ENCODE assay signal across 8 cellular contexts in the genomic region with DNA sequence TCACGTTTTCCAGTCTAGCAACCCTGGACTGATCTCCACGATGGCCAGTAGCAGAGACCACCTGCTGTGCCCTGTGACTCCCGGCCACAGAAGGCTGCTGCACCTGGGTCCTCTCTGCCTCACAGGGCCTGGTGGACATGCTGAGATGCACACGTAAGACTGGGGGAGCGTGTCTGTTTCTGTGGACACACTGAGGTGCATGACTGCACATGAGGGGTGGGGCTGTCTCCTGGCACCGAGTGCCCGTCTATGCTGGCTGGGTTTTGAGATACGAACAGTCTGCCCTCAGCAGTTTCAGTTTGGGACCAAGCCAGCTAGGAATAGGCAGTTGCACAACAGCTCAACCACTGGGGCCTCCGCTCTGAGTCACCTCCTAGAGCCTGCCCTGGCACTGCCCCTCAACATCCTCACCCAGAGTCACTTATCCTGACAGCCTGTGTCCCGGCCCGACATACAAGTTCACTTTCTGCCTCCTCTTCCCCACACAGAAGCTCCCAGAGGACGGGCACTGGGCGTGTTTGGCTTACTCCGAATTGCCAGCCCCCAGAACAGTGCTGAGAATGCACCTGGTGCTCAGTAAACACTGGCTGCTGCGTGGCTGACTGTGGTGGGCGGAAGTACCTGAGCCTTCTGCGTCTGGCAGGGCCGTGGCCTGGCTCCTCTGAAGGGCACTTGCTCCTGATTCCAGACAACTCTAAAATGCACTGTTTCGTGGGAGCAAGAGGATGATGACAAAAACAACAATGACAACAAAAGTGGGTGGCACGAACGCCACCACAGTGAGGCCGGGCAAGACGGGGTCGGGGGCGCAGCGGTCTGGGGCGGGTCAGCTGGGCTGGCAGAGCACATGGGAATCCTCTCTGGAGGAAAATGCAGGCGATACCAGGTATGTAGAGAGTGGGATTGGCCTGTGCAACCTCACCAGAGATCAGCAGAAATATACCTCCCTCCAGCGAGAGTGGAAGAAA. TPM values are rescaled to one million over a fixed set of nuclear protein-coding genes. Genes with fewer than 3 reads are reported as not detected.
DNase-seq lines count a peak whose midpoint lies in the region; ATAC-seq and TF ChIP-seq lines count a peak whose summit lies in the region.

No MANE protein-coding gene starts in this region.

- H3K27ac ChIP-seq in ascending aorta, result no peak overlapping the region

- no peaks in the 10 kb centered on the region for H3K36me3 ChIP-seq in ascending aorta

- DNase-seq in AG09309 (ENCODE audit: low read depth) (peak; percentile 53), LoVo (ENCODE audit: low spot score) (peak; percentile 67), ascending aorta (ENCODE audit: low spot score in 2 of 2) (peak; percentile 76 to 91), left lobe of liver (ENCODE audit: low spot score) (no peak)

- H3K4me1 ChIP-seq in ascending aorta, result peaks cover 7 to 8% of the 10 kb centered on the region in 2 donors

- H3K4me3 ChIP-seq in AG09309 (ENCODE audit: control insufficient read depth, low read depth, low read length) (no peak overlapping the region), ascending aorta (peak overlapping the region in 1 of 2 donors; percentile 27)

- H3K9me3 ChIP-seq in ascending aorta, result no peaks in the 10 kb centered on the region

- intact Hi-C loops in ascending aorta (cut with DNase I), result loop anchor here (1.0 to 5.0 kb wide), 2 partner anchors 45 to 73 kb away; no protein-coding TSS in a partner anchor

- peak; percentile 79 for ATAC-seq in left lobe of liver
- no peak for ATAC-seq in GM21381 (IDR thresholded peaks at IDR 0.05; ENCODE audit: unreplicated experiment)
- no peak for ATAC-seq in HG03342 (IDR thresholded peaks at IDR 0.05; ENCODE audit: unreplicated experiment)
- no peak for ATAC-seq in HG03571 (IDR thresholded peaks at IDR 0.05; ENCODE audit: unreplicated experiment)
- ATAC-seq in HG02642 (IDR thresholded peaks at IDR 0.05; ENCODE audit: poor library complexity, unreplicated experiment), result no peak

- TF ChIP-seq CTCF in AG09309 (IDR thresholded peaks at IDR 0.05; ENCODE audit: control insufficient read depth, insufficient read depth, low read depth, low read length, missing control alignments) (no peak), ascending aorta (IDR thresholded peaks at IDR 0.05) (no peak)

- H3K27me3 ChIP-seq in ascending aorta, result no peaks in the 10 kb centered on the region

RNA-seq across cellular contexts. Expression of a gene that starts 30.9 kb away (rescaled TPM):
- total RNA-seq in ascending aorta, result not detected
- 0.25 TPM for total RNA-seq in left lobe of liver
